ENCODE assay signal across 22 cellular contexts in genomic region chr6:38957426-38957825, GRCh38.
"Had no signal": no experiment of that assay in that cellular context is flagged by ENCODE, and none has a peak within 500 bp of the region (broad histone marks: within the 10 kb centered on the region; RNA-seq: fewer than 3 reads in every experiment).

No MANE protein-coding gene starts in this region.

- H3K9me3 ChIP-seq: lower lobe of right lung, ovary, right lobe of liver, testis, tibial artery had no signal

- H3K27ac ChIP-seq: coronary artery, gastroesophageal sphincter, heart left ventricle, lower lobe of right lung, ovary, right lobe of liver, stomach, testis, tibial artery had no signal

- H3K36me3 ChIP-seq: gastroesophageal sphincter, heart left ventricle, lower lobe of right lung, ovary, right lobe of liver, stomach, tibial artery had no signal

- H3K27me3 ChIP-seq: ovary, right lobe of liver, testis had no signal

- ATAC-seq: gastroesophageal sphincter; heart left ventricle; left ventricle myocardium superior; lower lobe of right lung; natural killer cell; right lobe of liver; stimulated activated effector memory CD8-positive, alpha-beta T cell treated with anti-CD3 and anti-CD28 coated beads, Interleukin-12 subunit alpha, Interleukin-12 subunit beta, amount 100 ng/mL, for 72 hours had no signal

- FAIRE-seq: endothelial cell of umbilical vein had no signal

- H3K4me1 ChIP-seq: gastroesophageal sphincter, heart left ventricle, lower lobe of right lung, stomach, testis, tibial artery had no signal

- H3K4me3 ChIP-seq: coronary artery, gastroesophageal sphincter, heart left ventricle, lower lobe of right lung, ovary, right lobe of liver, stomach, testis, tibial artery had no signal

- DNase-seq: dermis blood vessel endothelial cell; effector memory CD4-positive, alpha-beta T cell; foreskin fibroblast; heart left ventricle; hippocampal formation; islet precursor cell; left ventricle myocardium superior; lower lobe of right lung; natural killer cell; occipital lobe; ovary; right lobe of liver; stimulated activated CD4-positive, alpha-beta T cell treated with anti-CD3 and anti-CD28 coated beads, Interleukin-2, amount 100 ng/mL, for 24 hours; stimulated activated CD4-positive, alpha-beta T cell treated with anti-CD3 and anti-CD28 coated beads, Interleukin-4, amount 100 ng/mL, for 24 hours; stimulated activated naive CD4-positive, alpha-beta T cell treated with Interleukin-2 at 50 U/mL for 16 hours; stomach; testis; tibial artery had no signal
